In genomic region chr21:28615276-28615675, GRCh38 we compare ENCODE assay signal across 14 cellular contexts.
DNase-seq lines count a peak whose midpoint lies in the region; FAIRE-seq and TF ChIP-seq lines count a peak whose summit lies in the region.
"Had no signal": no experiment of that assay in that cellular context is flagged by ENCODE, and none has a peak within 500 bp of the region (broad histone marks: within the 10 kb centered on the region; RNA-seq: fewer than 3 reads in every experiment).

No MANE protein-coding gene starts in this region.

- no peak overlapping the region for H4K8ac ChIP-seq in trophoblast cell (ENCODE audit: low read depth, low read length)

- H3K4ac ChIP-seq in trophoblast cell (ENCODE audit: low read depth, low read length), result no peak overlapping the region

- no peaks in the 10 kb centered on the region for H3K36me3 ChIP-seq in trophoblast cell (ENCODE audit: control insufficient read depth in 1 of 2, insufficient read depth in 2 of 2, low read length in 2 of 2)
- H3K36me3 ChIP-seq in mammary epithelial cell (ENCODE audit: insufficient read depth, low read length), result no peaks in the 10 kb centered on the region
- H3K36me3 ChIP-seq: BE2C had no signal

- H4K91ac ChIP-seq in trophoblast cell (ENCODE audit: low read depth, low read length), result no peak overlapping the region

- CTCF ChIA-PET in mammary epithelial cell (lab: Charles Lee; ENCODE audit: low non-redundant PET), result no interaction called here

- H3K79me2 ChIP-seq in trophoblast cell (ENCODE audit: control insufficient read depth, insufficient read depth, low read length, poor library complexity) (no peaks in the 10 kb centered on the region), mammary epithelial cell (ENCODE audit: insufficient read depth, low read length) (no peaks in the 10 kb centered on the region)
- H3K79me2 ChIP-seq: hepatocyte had no signal

- H4K12ac ChIP-seq in trophoblast cell (ENCODE audit: low read depth, low read length), result no peak overlapping the region

- dilution Hi-C loops in mammary epithelial cell (cut with HindIII; ENCODE audit: low sequenced_read_pairs), result no loop called here

- H3K4me1 ChIP-seq in trophoblast cell (ENCODE audit: control insufficient read depth in 1 of 2, insufficient read depth in 2 of 2, low read length in 2 of 2), result no peaks in the 10 kb centered on the region
- H3K4me1 ChIP-seq in mammary epithelial cell (ENCODE audit: insufficient read depth, low read length), result no peaks in the 10 kb centered on the region
- H3K4me1 ChIP-seq: BE2C had no signal

- H4K20me1 ChIP-seq in mammary epithelial cell (ENCODE audit: insufficient read depth, low read length), result no peaks in the 10 kb centered on the region

- no peak overlapping the region for H2BK5ac ChIP-seq in trophoblast cell (ENCODE audit: low read depth, low read length, poor library complexity)

- H3K23ac ChIP-seq in trophoblast cell (ENCODE audit: low read length), result no peak overlapping the region

- H2BK12ac ChIP-seq in trophoblast cell (ENCODE audit: low read length), result no peak overlapping the region

- no peak overlapping the region for H2BK120ac ChIP-seq in trophoblast cell (ENCODE audit: insufficient read depth, low read length, poor library complexity)

- no CpG with 5 or more reads among the region's 3 CpGs for WGBS in trophoblast cell (ENCODE audit: extremely low coverage, insufficient coverage, insufficient read length)
- 92% methylated on average over 2 of the region's 3 CpGs for WGBS in mammary epithelial cell (ENCODE audit: low coverage, missing lambda C conversion rate)

- no TSS peak for BruUV-seq in mammary epithelial cell (replicated peaks; lab: Mats Ljungman, UMichigan)

- no peak overlapping the region for H3K4me3 ChIP-seq in fibroblast of mammary gland (ENCODE audit: control insufficient read depth, low read depth, low read length)
- H3K4me3 ChIP-seq in trophoblast cell (ENCODE audit: low read depth, low read length), result no peak overlapping the region
- H3K4me3 ChIP-seq in mammary epithelial cell (replicated peaks in 1 of 3; ENCODE audit: insufficient read depth in 1 of 3, low read depth in 2 of 3, low read length in 3 of 3), result no peak overlapping the region
- H3K4me3 ChIP-seq: hepatocyte had no signal

- intact Hi-C loops in mammary epithelial cell (cut with micrococcal nuclease), result no loop called here

- no peak overlapping the region for H3K18ac ChIP-seq in trophoblast cell (ENCODE audit: low read length)

- no peak overlapping the region for H3K14ac ChIP-seq in trophoblast cell (ENCODE audit: low read length)

- no peaks in the 10 kb centered on the region for H3K9me3 ChIP-seq in trophoblast cell (ENCODE audit: insufficient read depth, low read depth, low read length)
- no peaks in the 10 kb centered on the region for H3K9me3 ChIP-seq in mammary epithelial cell (replicated peaks; ENCODE audit: insufficient read depth, low read length)
- H3K9me3 ChIP-seq: BE2C had no signal

- in situ Hi-C loops in mammary epithelial cell (cut with MboI; ENCODE audit: low sequenced_read_pairs in 2 of 2), result no loop called here

- peak; percentile 43 for FAIRE-seq in RCC 7860 (lab: Jason Lieb, UNC)

- TF ChIP-seq CTCF in fibroblast of mammary gland (conservative IDR thresholded peaks at IDR 0.05; ENCODE audit: control insufficient read depth, insufficient read depth, low read depth, low read length) (no peak), mammary epithelial cell (conservative IDR thresholded peaks at IDR 0.05 in 1 of 2, IDR thresholded peaks at IDR 0.05 in 1 of 2; ENCODE audit: extremely low read depth in 1 of 2, insufficient read depth in 1 of 2, low read depth in 1 of 2, low read length in 2 of 2) (no peak)

- DNase-seq in EH (ENCODE audit: low read depth) (peak; percentile 92), RCC 7860 (ENCODE audit: low spot score) (peak; percentile 52), fibroblast of mammary gland (ENCODE audit: low read depth) (peak; percentile 68), trophoblast cell (peak; percentile 7 to 30), DMS 273 treated with DMSO at 0.1 percent for 48 hours (lab: John Stamatoyannopoulos, UW) (no peak), DMS 273 (lab: John Stamatoyannopoulos, UW; ENCODE audit: unreplicated experiment) (no peak), mammary epithelial cell (no peak), NCI-H748 (lab: John Stamatoyannopoulos, UW; ENCODE audit: unreplicated experiment) (no peak)
- DNase-seq: activated naive CD8-positive, alpha-beta T cell treated with anti-CD3 and anti-CD28 coated beads for 36 hours; BE2C; left cardiac atrium; NCI-H1048; stimulated activated CD4-positive, alpha-beta T cell treated with anti-CD3 and anti-CD28 coated beads, Interleukin-2, amount 100 ng/mL, for 24 hours had no signal

- H2AK5ac ChIP-seq in trophoblast cell (ENCODE audit: low read length), result no peak overlapping the region

- H3K27me3 ChIP-seq in trophoblast cell (ENCODE audit: insufficient read depth, low read length) (no peaks in the 10 kb centered on the region), mammary epithelial cell (ENCODE audit: insufficient read depth, low read length) (no peaks in the 10 kb centered on the region)
- H3K27me3 ChIP-seq: BE2C, hepatocyte had no signal

- no peaks in the 10 kb centered on the region for H3K79me1 ChIP-seq in trophoblast cell (ENCODE audit: low read length)

- no peak overlapping the region for H3K27ac ChIP-seq in trophoblast cell (ENCODE audit: low read depth, low read length)
- H3K27ac ChIP-seq in mammary epithelial cell (ENCODE audit: insufficient read depth, low read depth, low read length), result no peak overlapping the region
- H3K27ac ChIP-seq: hepatocyte had no signal

- H3K4me2 ChIP-seq in trophoblast cell (ENCODE audit: low read length) (no peak overlapping the region), mammary epithelial cell (ENCODE audit: insufficient read depth, low read depth, low read length) (no peak overlapping the region)
- H3K4me2 ChIP-seq: hepatocyte had no signal

- H3K9ac ChIP-seq in trophoblast cell (ENCODE audit: low read length) (no peak overlapping the region), mammary epithelial cell (ENCODE audit: insufficient read depth, low read length) (no peak overlapping the region)

- H2AFZ ChIP-seq in trophoblast cell (ENCODE audit: insufficient read depth, low read length, poor library complexity) (no peak overlapping the region), mammary epithelial cell (ENCODE audit: low read depth, low read length) (no peak overlapping the region)
- H2AFZ ChIP-seq: hepatocyte had no signal

Comparison
In these comparisons a context has a peak if more than half of its experiments do, and no peak if none do; other contexts are left out.
1. DNase-seq: peak in EH (single experiment), RCC 7860 (single experiment), fibroblast of mammary gland (single experiment) and trophoblast cell (2 of 2); none in DMS 273 treated with DMSO at 0.1 percent for 48 hours (single experiment), DMS 273 (single experiment), mammary epithelial cell (single experiment) and NCI-H748 (single experiment).